ENCODE assay signal across 18 cellular contexts in the genomic region with DNA sequence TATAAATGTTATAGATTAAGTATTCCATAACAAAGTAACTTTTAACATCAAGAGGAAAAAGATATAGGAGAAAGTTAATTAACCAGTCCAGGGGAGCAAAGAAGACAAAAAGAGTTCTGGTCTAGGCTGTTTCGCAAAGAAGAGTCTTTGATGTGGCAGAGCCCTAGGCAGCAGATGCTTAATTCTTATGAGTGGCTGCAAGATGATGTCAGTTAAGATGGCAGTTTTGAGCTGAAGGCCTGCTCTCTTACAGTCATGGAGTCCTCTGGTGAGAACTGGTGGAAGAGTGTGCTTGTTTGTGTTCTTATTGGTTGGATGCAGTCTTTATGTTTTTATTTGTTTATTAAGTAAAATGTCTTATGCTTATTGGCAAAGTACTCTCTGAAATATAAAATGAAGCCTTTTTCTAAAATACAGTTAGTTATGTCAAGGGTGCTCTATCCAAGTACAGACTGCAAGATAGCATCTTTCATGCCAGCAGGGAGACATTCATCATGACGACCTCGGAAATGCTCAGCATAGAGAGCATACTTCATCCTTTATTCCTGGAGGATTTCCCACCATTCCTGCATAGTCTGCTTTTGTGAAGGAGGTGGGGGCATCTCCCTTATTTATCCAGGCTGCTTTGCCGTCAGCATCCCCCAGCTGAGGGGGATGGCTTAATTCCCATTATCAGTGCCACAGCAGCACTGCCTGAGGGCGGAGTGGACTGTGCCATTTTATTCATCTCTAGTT. TPM values are rescaled to one million over a fixed set of nuclear protein-coding genes. Genes with fewer than 3 reads are reported as not detected.
DNase-seq lines count a peak whose midpoint lies in the region; ATAC-seq, FAIRE-seq and TF ChIP-seq lines count a peak whose summit lies in the region.
"Had no signal": no experiment of that assay in that cellular context is flagged by ENCODE, and none has a peak within 500 bp of the region (broad histone marks: within the 10 kb centered on the region; RNA-seq: fewer than 3 reads in every experiment).

No MANE protein-coding gene starts in this region.

- H2AK5ac ChIP-seq in mesenchymal stem cell (ENCODE audit: low read length, severe bottlenecking): no peak overlapping the region

- FAIRE-seq in astrocyte (lab: Jason Lieb, UNC): no peak
- FAIRE-seq: GM18507 had no signal

- H3K4me1 ChIP-seq in DND-41 (ENCODE audit: insufficient read depth, low read length) (no peaks in the 10 kb centered on the region), Loucy (ENCODE audit: insufficient read depth, low read length, poor library complexity, severe bottlenecking) (no peaks in the 10 kb centered on the region), astrocyte (ENCODE audit: insufficient read depth, low read length) (no peaks in the 10 kb centered on the region), mesenchymal stem cell (ENCODE audit: control insufficient read depth, insufficient read depth, low read depth, low read length) (peaks cover 5% of the 10 kb centered on the region)
- H3K4me1 ChIP-seq: BLaER1 treated with 17β-estradiol and CSF1 and Interleukin-3, amounts not matched to agents 10 nM and 100 nM had no signal

- H3K79me1 ChIP-seq in mesenchymal stem cell (replicated peaks; ENCODE audit: low read length, poor library complexity, severe bottlenecking): no peaks in the 10 kb centered on the region

- H3K14ac ChIP-seq in mesenchymal stem cell (ENCODE audit: low read length in 2 of 2): no peak overlapping the region

- H4K91ac ChIP-seq in mesenchymal stem cell (ENCODE audit: low read length): no peak overlapping the region

- H3K79me2 ChIP-seq in DND-41 (ENCODE audit: insufficient read depth, low read length): no peaks in the 10 kb centered on the region
- no peaks in the 10 kb centered on the region for H3K79me2 ChIP-seq in Loucy (ENCODE audit: insufficient read depth, low read length)
- no peaks in the 10 kb centered on the region for H3K79me2 ChIP-seq in astrocyte (ENCODE audit: insufficient read depth, low read length)

- H3K27ac ChIP-seq in DND-41 (ENCODE audit: low read length) (no peak overlapping the region), astrocyte (ENCODE audit: low read depth, low read length) (no peak overlapping the region), mesenchymal stem cell (ENCODE audit: low read length, poor library complexity, severe bottlenecking) (no peak overlapping the region)
- H3K27ac ChIP-seq: BLaER1 treated with 17β-estradiol and CSF1 and Interleukin-3, amounts not matched to agents 10 nM and 100 nM; GM23248; HL-60 had no signal

- no peak overlapping the region for H3K9ac ChIP-seq in DND-41 (ENCODE audit: low read depth, low read length)
- no peak overlapping the region for H3K9ac ChIP-seq in Loucy (ENCODE audit: low read depth, low read length, poor library complexity, severe bottlenecking)
- no peak overlapping the region for H3K9ac ChIP-seq in astrocyte (ENCODE audit: low read length)
- no peak overlapping the region for H3K9ac ChIP-seq in mesenchymal stem cell (ENCODE audit: low read length)
- H3K9ac ChIP-seq: BLaER1 treated with 17β-estradiol and CSF1 and Interleukin-3, amounts not matched to agents 10 nM and 100 nM; GM23248 had no signal

- WGBS in mesenchymal stem cell: 86% methylated on average over 5 of the region's 5 CpGs

- ATAC-seq in DND-41 (ENCODE audit: insufficient read depth, low read depth) (peak; percentile 75), HG03175 (IDR thresholded peaks at IDR 0.05; ENCODE audit: unreplicated experiment) (no peak), HG03139 (IDR thresholded peaks at IDR 0.05; ENCODE audit: unreplicated experiment) (no peak), GM18498 (IDR thresholded peaks at IDR 0.05; ENCODE audit: unreplicated experiment) (no peak)

- H3K36me3 ChIP-seq in DND-41 (ENCODE audit: insufficient read depth, low read length) (no peaks in the 10 kb centered on the region), Loucy (ENCODE audit: insufficient read depth, low read length) (no peaks in the 10 kb centered on the region), astrocyte (ENCODE audit: insufficient read depth, low read length) (no peaks in the 10 kb centered on the region), mesenchymal stem cell (ENCODE audit: control insufficient read depth in 1 of 2, insufficient read depth in 2 of 2, low read depth in 1 of 2, low read length in 2 of 2) (no peaks in the 10 kb centered on the region)
- H3K36me3 ChIP-seq: BLaER1 treated with 17β-estradiol and CSF1 and Interleukin-3, amounts not matched to agents 10 nM and 100 nM had no signal

- peak; percentile 4 for DNase-seq in DND-41
- DNase-seq in astrocyte (ENCODE audit: low read depth): peak; percentile 68
- no peak for DNase-seq in mesenchymal stem cell
- no peak for DNase-seq in NOMO-1 treated with DMSO at 0.1 percent for 48 hours (lab: John Stamatoyannopoulos, UW; ENCODE audit: unreplicated experiment)
- DNase-seq: 8988T; CD4-positive, alpha-beta T cell; DMS79; GF-D8; GM23248; H7; KBM-7 had no signal

- no peak overlapping the region for H2BK5ac ChIP-seq in mesenchymal stem cell (ENCODE audit: low read depth, low read length, poor library complexity, severe bottlenecking)

- H2BK120ac ChIP-seq in mesenchymal stem cell (ENCODE audit: low read depth, low read length): no peak overlapping the region

- H3K18ac ChIP-seq in mesenchymal stem cell (ENCODE audit: low read depth in 1 of 2, low read length in 2 of 2): no peak overlapping the region

- H3K4me3 Mint-ChIP-seq in astrocyte (ENCODE audit: unreplicated experiment): no peak overlapping the region
- H3K4me3 Mint-ChIP-seq: CD4-positive, alpha-beta T cell had no signal

- H3K9me2 ChIP-seq in Loucy (replicated peaks; ENCODE audit: low read depth, low read length): no peaks in the 10 kb centered on the region

- H2BK15ac ChIP-seq in mesenchymal stem cell (ENCODE audit: low read depth, poor library complexity, severe bottlenecking): peak overlapping the region; percentile 16

- no peak for TF ChIP-seq CTCF in DND-41 (IDR thresholded peaks at IDR 0.05; ENCODE audit: borderline replicate concordance, extremely low read depth, low read length, poor library complexity, severe bottlenecking)
- TF ChIP-seq CTCF in Loucy (conservative IDR thresholded peaks at IDR 0.05; ENCODE audit: low read length): no peak
- no peak for TF ChIP-seq CTCF in astrocyte (IDR thresholded peaks at IDR 0.05; ENCODE audit: insufficient read depth, low read depth, low read length)

- H3K36me3 Mint-ChIP-seq in astrocyte (ENCODE audit: low read depth, unreplicated experiment): no peaks in the 10 kb centered on the region

- no peak overlapping the region for H3K27ac Mint-ChIP-seq in astrocyte (ENCODE audit: unreplicated experiment)
- H3K27ac Mint-ChIP-seq: CD4-positive, alpha-beta T cell had no signal

- H3K27me3 Mint-ChIP-seq in astrocyte (ENCODE audit: low read depth, unreplicated experiment): peaks cover 2% of the 10 kb centered on the region
- H3K27me3 Mint-ChIP-seq: CD4-positive, alpha-beta T cell had no signal

- H3K27me3 ChIP-seq in DND-41 (ENCODE audit: insufficient read depth, low read length, poor library complexity) (no peaks in the 10 kb centered on the region), Loucy (ENCODE audit: insufficient read depth, low read length, poor library complexity, severe bottlenecking) (no peaks in the 10 kb centered on the region), astrocyte (ENCODE audit: insufficient read depth, low read length) (no peaks in the 10 kb centered on the region), mesenchymal stem cell (ENCODE audit: control insufficient read depth in 1 of 2, insufficient read depth in 1 of 2, low read length in 2 of 2) (no peaks in the 10 kb centered on the region)
- H3K27me3 ChIP-seq: BLaER1 treated with 17β-estradiol and CSF1 and Interleukin-3, amounts not matched to agents 10 nM and 100 nM had no signal

- peaks cover 14% of the 10 kb centered on the region for H3K9me3 Mint-ChIP-seq in astrocyte (ENCODE audit: unreplicated experiment)
- H3K9me3 Mint-ChIP-seq: CD4-positive, alpha-beta T cell had no signal

- peaks cover 3% of the 10 kb centered on the region for H3K4me1 Mint-ChIP-seq in astrocyte (ENCODE audit: low read depth, unreplicated experiment)

- H3K9me3 ChIP-seq in DND-41 (ENCODE audit: insufficient read depth, low read length, severe bottlenecking) (no peaks in the 10 kb centered on the region), Loucy (ENCODE audit: insufficient read depth, low read depth, low read length) (no peaks in the 10 kb centered on the region), astrocyte (ENCODE audit: insufficient read depth, low read depth, low read length) (peaks cover 2% of the 10 kb centered on the region), mesenchymal stem cell (ENCODE audit: control insufficient read depth, low read length) (no peaks in the 10 kb centered on the region)
- H3K9me3 ChIP-seq: BLaER1 treated with 17β-estradiol and CSF1 and Interleukin-3, amounts not matched to agents 10 nM and 100 nM had no signal

- no peak overlapping the region for H2AFZ ChIP-seq in DND-41 (ENCODE audit: low read depth, low read length)
- peak overlapping the region; percentile 56; the same call in 1 of the 2 replicates for H2AFZ ChIP-seq in Loucy (ENCODE audit: low read length)
- no peak overlapping the region for H2AFZ ChIP-seq in astrocyte (ENCODE audit: low read depth, low read length)
- no peak overlapping the region for H2AFZ ChIP-seq in mesenchymal stem cell (ENCODE audit: low read depth, low read length)
- H2AFZ ChIP-seq: GM23248 had no signal

- no peak overlapping the region for H2BK12ac ChIP-seq in mesenchymal stem cell (ENCODE audit: low read length in 2 of 2)

- H4K20me1 ChIP-seq in DND-41 (ENCODE audit: insufficient read depth, low read length) (no peaks in the 10 kb centered on the region), Loucy (ENCODE audit: insufficient read depth, low read length, poor library complexity, severe bottlenecking) (no peaks in the 10 kb centered on the region), astrocyte (ENCODE audit: insufficient read depth, low read length) (no peaks in the 10 kb centered on the region)
- H4K20me1 ChIP-seq: BLaER1 treated with 17β-estradiol and CSF1 and Interleukin-3, amounts not matched to agents 10 nM and 100 nM had no signal

- no peak overlapping the region for H3K4me3 ChIP-seq in DND-41 (ENCODE audit: low read depth in 1 of 2, low read length in 2 of 2)
- no peak overlapping the region for H3K4me3 ChIP-seq in Loucy (ENCODE audit: low read length, poor library complexity, severe bottlenecking)
- H3K4me3 ChIP-seq in astrocyte (ENCODE audit: insufficient read depth, low read depth, low read length): no peak overlapping the region
- H3K4me3 ChIP-seq in mesenchymal stem cell (ENCODE audit: insufficient read depth in 1 of 2, low read depth in 1 of 2, low read length in 2 of 2): no peak overlapping the region
- H3K4me3 ChIP-seq: BLaER1 treated with 17β-estradiol and CSF1 and Interleukin-3, amounts not matched to agents 10 nM and 100 nM; GM23248 had no signal

- H4K8ac ChIP-seq in mesenchymal stem cell (ENCODE audit: low read length): no peak overlapping the region

- H3F3A ChIP-seq in Loucy (ENCODE audit: low read depth): no peaks in the 10 kb centered on the region

- no peak overlapping the region for H3K4ac ChIP-seq in mesenchymal stem cell (ENCODE audit: low read depth in 1 of 2, low read length in 2 of 2)

- H3K4me2 ChIP-seq in DND-41 (ENCODE audit: insufficient read depth, low read length) (no peak overlapping the region), Loucy (ENCODE audit: low read depth, low read length, poor library complexity, severe bottlenecking) (no peak overlapping the region), astrocyte (ENCODE audit: low read length) (no peak overlapping the region), mesenchymal stem cell (ENCODE audit: low read length, poor library complexity, severe bottlenecking) (no peak overlapping the region)
- H3K4me2 ChIP-seq: BLaER1 treated with 17β-estradiol and CSF1 and Interleukin-3, amounts not matched to agents 10 nM and 100 nM had no signal

- H3K23ac ChIP-seq in mesenchymal stem cell (ENCODE audit: low read length in 2 of 2): no peak overlapping the region

RNA-seq across cellular contexts. Expression of gene SERPINE2, which starts 38.9 kb away (rescaled TPM):
- total RNA-seq in astrocyte: 375 and 389 TPM in 2 replicates
- polyA plus RNA-seq in mesenchymal stem cell (2013, experiment 1 of 2): 579 TPM
- polyA plus RNA-seq in mesenchymal stem cell (2013, experiment 2 of 2): 591 TPM

Comparison
In these comparisons a context has a peak if more than half of its experiments do, and no peak if none do; other contexts are left out.
1. DNase-seq: peak in DND-41 (single experiment) and astrocyte (single experiment); none in mesenchymal stem cell (single experiment) and NOMO-1 treated with DMSO at 0.1 percent for 48 hours (single experiment).